Comparison of ENCODE assay signal across 21 cellular contexts in genomic region chr7:93453264-93453663, GRCh38.
"Had no signal": no experiment of that assay in that cellular context is flagged by ENCODE, and none has a peak within 500 bp of the region (broad histone marks: within the 10 kb centered on the region; RNA-seq: fewer than 3 reads in every experiment).

No MANE protein-coding gene starts in this region.

- H3K4me1 ChIP-seq: left ventricle myocardium inferior, right atrium auricular region, right lobe of liver, transverse colon, upper lobe of left lung had no signal

- H3K27me3 ChIP-seq: ovary, right atrium auricular region, right lobe of liver, transverse colon, upper lobe of left lung had no signal

- H3K36me3 ChIP-seq: left ventricle myocardium inferior, ovary, right atrium auricular region, right lobe of liver, transverse colon, upper lobe of left lung had no signal

- ATAC-seq: natural killer cell; right lobe of liver; stimulated activated memory B cell treated with anti-CD40 and anti-IgM and Interleukin-4, amounts not matched to agents 10 μg/mL and 1 μg/mL and 100 μg/mL, for 72 hours; stimulated activated naive CD8-positive, alpha-beta T cell treated with anti-CD3 and anti-CD28 coated beads, Interleukin-15, amount 100 ng/mL, for 72 hours had no signal

- H3K9me3 ChIP-seq: left ventricle myocardium inferior, ovary, right atrium auricular region, right lobe of liver, transverse colon, upper lobe of left lung had no signal

- DNase-seq: islet precursor cell; left ventricle myocardium inferior; mesendoderm; naive B cell; natural killer cell; nephron progenitor cell; ovary; right lobe of liver; stimulated activated CD4-positive, alpha-beta T cell treated with anti-CD3 and anti-CD28 coated beads, Interleukin-1b, Interleukin-23, amount 100 ng/mL, for 48 hours; stimulated activated CD4-positive, alpha-beta T cell treated with anti-CD3 and anti-CD28 coated beads, Interleukin-2, amount 100 ng/mL, for 48 hours; stimulated activated CD4-positive, alpha-beta T cell treated with anti-CD3 and anti-CD28 coated beads, Interleukin-4, amount 100 ng/mL, for 4 hours; stimulated activated CD8-positive, alpha-beta memory T cell treated with anti-CD3 and anti-CD28 coated beads, Interleukin-4, amount 100 ng/mL, for 48 hours; stimulated activated naive CD4-positive, alpha-beta T cell treated with Interleukin-2 at 50 U/mL for 16 hours; stimulated activated naive CD8-positive, alpha-beta T cell treated with anti-CD3 and anti-CD28 coated beads, Interleukin-15, amount 100 ng/mL, for 72 hours; substantia nigra; transverse colon; upper lobe of left lung had no signal

- H3K4me3 ChIP-seq: left ventricle myocardium inferior, lung, ovary, right atrium auricular region, right lobe of liver, smooth muscle cell, transverse colon, upper lobe of left lung had no signal

- H3K4me2 ChIP-seq: smooth muscle cell had no signal

- H3K27ac ChIP-seq: left ventricle myocardium inferior, ovary, right atrium auricular region, right lobe of liver, transverse colon, upper lobe of left lung had no signal
